32 cellular contexts compared by ENCODE assay signal in the genomic region with DNA sequence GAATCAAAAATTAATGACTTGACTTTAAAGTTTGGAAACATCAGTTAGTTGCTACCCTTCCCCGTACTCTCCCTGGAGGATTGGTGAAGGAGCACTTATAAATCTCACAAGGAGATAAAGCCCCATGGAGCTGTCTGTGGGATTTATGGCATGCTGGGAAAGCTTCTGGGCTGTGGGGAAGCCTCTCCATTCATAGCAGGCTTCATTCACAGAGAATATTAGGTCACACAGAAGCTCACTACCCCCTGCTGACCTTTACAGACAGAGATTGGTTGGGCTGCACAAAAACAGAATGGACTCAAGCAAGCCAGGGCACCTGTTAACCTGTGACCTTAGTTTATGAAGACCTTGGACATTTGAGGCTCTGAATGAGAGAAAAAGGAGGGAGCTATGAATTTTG.
DNase-seq lines count a peak whose midpoint lies in the region; TF ChIP-seq lines count a peak whose summit lies in the region.
"Had no signal": no experiment of that assay in that cellular context is flagged by ENCODE, and none has a peak within 500 bp of the region (broad histone marks: within the 10 kb centered on the region; RNA-seq: fewer than 3 reads in every experiment).

No MANE protein-coding gene starts in this region.

- DNase-seq in NCI-H1417 (lab: John Stamatoyannopoulos, UW), result peak; percentile 17 to 69 (median 63)
- no peak for DNase-seq in NCI-H1417 treated with DMSO at 0.1 percent for 48 hours (lab: John Stamatoyannopoulos, UW)
- DNase-seq in HAP-1 (ENCODE audit: low spot score in 2 of 2), result peak; percentile 18 to 24
- DNase-seq in amniotic epithelial cell (ENCODE audit: low read depth), result peak; percentile 83
- DNase-seq in activated naive CD4-positive, alpha-beta T cell treated with anti-CD3 and anti-CD28 coated beads, Interleukin-2, amount 50 U/mL, for 16 hours, result no peak
- no peak for DNase-seq in NCI-H2227 treated with DMSO at 0.1 percent for 48 hours (lab: John Stamatoyannopoulos, UW)
- no peak for DNase-seq in activated CD8-positive, alpha-beta memory T cell treated with anti-CD3 and anti-CD28 coated beads, Interleukin-2, amount 50 U/mL, for 4 hours
- DNase-seq: 8988T; activated CD4-positive, alpha-beta memory T cell treated with anti-CD3 and anti-CD28 coated beads, Interleukin-2, amount 10 ng/mL, durations not matched to agents 7 days and 5 days; activated CD4-positive, alpha-beta T cell treated with anti-CD3 and anti-CD28 coated beads for 1 hour; activated CD8-positive, alpha-beta memory T cell treated with anti-CD3 and anti-CD28 coated beads, Interleukin-2, amount 50 U/mL, for 48 hours; activated naive CD4-positive, alpha-beta T cell treated with Interleukin-2 at 50 U/mL for 16 hours; body of pancreas; COR-L47; effector CD8-positive, alpha-beta T cell; GDM1; H7; Karpas-422; left ventricle myocardium inferior; midbrain; naive thymus-derived CD4-positive, alpha-beta T cell; NCI-H2171 treated with DMSO at 0.1 percent for 48 hours; NCI-H510A treated with DMSO at 0.1 percent for 48 hours; occipital lobe; PC-3; stimulated activated naive CD4-positive, alpha-beta T cell treated with Interleukin-2 at 50 U/mL for 16 hours; T-helper 2 cell; upper lobe of right lung had no signal

- H3K4me3 Mint-ChIP-seq in nephron, result no peak overlapping the region
- H3K4me3 Mint-ChIP-seq: activated CD4-positive, alpha-beta memory T cell treated with anti-CD3 and anti-CD28 coated beads, Interleukin-2, amount 10 ng/mL, durations not matched to agents 7 days and 5 days; activated T-helper 1 cell treated with anti-CD3 and anti-CD28 coated beads, Interleukin-12 subunit alpha, Interleukin-12 subunit beta, Interleukin-2, Interleukin-4 antibody, amounts not matched to agents 30 ng/mL and 10 ng/mL and 1 ng/mL, durations not matched to agents 14 hours and 24 hours and 36 hours; naive thymus-derived CD4-positive, alpha-beta T cell had no signal

- H3K4me3 ChIP-seq in HAP-1, result no peak overlapping the region
- H3K4me3 ChIP-seq: body of pancreas, left ventricle myocardium inferior, prostate gland, skin epidermis, upper lobe of right lung had no signal

- H3K9me3 ChIP-seq in HAP-1, result no peaks in the 10 kb centered on the region
- H3K9me3 ChIP-seq: body of pancreas, left ventricle myocardium inferior, prostate gland, upper lobe of right lung had no signal

- H3K27me3 ChIP-seq in HAP-1 (ENCODE audit: low read depth), result no peaks in the 10 kb centered on the region
- H3K27me3 ChIP-seq: body of pancreas, upper lobe of right lung had no signal

- H3K9me3 Mint-ChIP-seq in nephron, result no peaks in the 10 kb centered on the region
- H3K9me3 Mint-ChIP-seq: activated CD4-positive, alpha-beta memory T cell treated with anti-CD3 and anti-CD28 coated beads, Interleukin-2, amount 10 ng/mL, durations not matched to agents 7 days and 5 days; activated T-helper 1 cell treated with anti-CD3 and anti-CD28 coated beads, Interleukin-12 subunit alpha, Interleukin-12 subunit beta, Interleukin-2, Interleukin-4 antibody, amounts not matched to agents 30 ng/mL and 10 ng/mL and 1 ng/mL, durations not matched to agents 14 hours and 24 hours and 36 hours had no signal

- H3K27me3 Mint-ChIP-seq in nephron (ENCODE audit: low read depth), result no peaks in the 10 kb centered on the region
- H3K27me3 Mint-ChIP-seq: activated CD4-positive, alpha-beta memory T cell treated with anti-CD3 and anti-CD28 coated beads, Interleukin-2, amount 10 ng/mL, durations not matched to agents 7 days and 5 days; naive thymus-derived CD4-positive, alpha-beta T cell had no signal

- peaks cover 8% of the 10 kb centered on the region for H3K4me1 ChIP-seq in HAP-1
- H3K4me1 ChIP-seq: prostate gland had no signal

- peaks cover 33% of the 10 kb centered on the region for H3K4me1 Mint-ChIP-seq in nephron

- TF ChIP-seq CTCF in nephron (IDR thresholded peaks at IDR 0.05; ENCODE audit: unreplicated experiment in 3 of 3), result no peak

- H3K27ac Mint-ChIP-seq in nephron, result peak overlapping the region in 2 of 3 experiments; percentile 25 to 26
- H3K27ac Mint-ChIP-seq: activated CD4-positive, alpha-beta memory T cell treated with anti-CD3 and anti-CD28 coated beads, Interleukin-2, amount 10 ng/mL, durations not matched to agents 7 days and 5 days; activated T-helper 1 cell treated with anti-CD3 and anti-CD28 coated beads, Interleukin-12 subunit alpha, Interleukin-12 subunit beta, Interleukin-2, Interleukin-4 antibody, amounts not matched to agents 30 ng/mL and 10 ng/mL and 1 ng/mL, durations not matched to agents 14 hours and 24 hours and 36 hours; naive thymus-derived CD4-positive, alpha-beta T cell had no signal

- in situ Hi-C loops in HAP-1 (cut with MboI; ENCODE audit: low sequenced_read_pairs), result no loop called here

- H3K36me3 ChIP-seq in HAP-1 (replicated peaks), result no peaks in the 10 kb centered on the region
- H3K36me3 ChIP-seq: left ventricle myocardium inferior, prostate gland, upper lobe of right lung had no signal

- peaks cover 17% of the 10 kb centered on the region for H3K36me3 Mint-ChIP-seq in nephron (ENCODE audit: low read depth)

Comparison
In these comparisons a context has a peak if more than half of its experiments do, and no peak if none do; other contexts are left out.
1. DNase-seq: peak in NCI-H1417 (3 of 3), HAP-1 (2 of 2) and amniotic epithelial cell (single experiment); none in NCI-H1417 treated with DMSO at 0.1 percent for 48 hours (single experiment), activated naive CD4-positive, alpha-beta T cell treated with anti-CD3 and anti-CD28 coated beads, Interleukin-2, amount 50 U/mL, for 16 hours (single experiment), NCI-H2227 treated with DMSO at 0.1 percent for 48 hours (single experiment) and activated CD8-positive, alpha-beta memory T cell treated with anti-CD3 and anti-CD28 coated beads, Interleukin-2, amount 50 U/mL, for 4 hours (single experiment).